ENCODE assay signal across 22 cellular contexts in the genomic region with DNA sequence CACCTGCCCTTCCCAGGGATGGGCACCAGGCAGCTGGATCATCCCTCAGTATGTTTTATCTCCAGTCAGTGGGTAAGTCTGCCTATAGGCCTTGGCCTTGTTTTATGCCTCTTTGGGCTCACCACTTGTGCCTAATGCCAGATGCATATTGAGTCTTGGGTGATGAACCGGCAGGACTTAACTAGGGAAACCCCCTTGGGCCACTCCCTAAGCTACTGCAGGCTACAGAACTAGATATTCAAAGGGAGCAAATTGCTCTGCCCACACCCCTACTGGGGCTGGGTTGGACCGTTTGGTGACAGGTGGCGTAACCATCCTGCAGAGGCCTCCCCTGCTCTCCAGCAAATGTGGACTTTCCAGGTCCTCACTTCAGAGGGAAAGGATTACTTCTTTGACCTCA.
"Had no signal": no experiment of that assay in that cellular context is flagged by ENCODE, and none has a peak within 500 bp of the region (broad histone marks: within the 10 kb centered on the region; RNA-seq: fewer than 3 reads in every experiment).

No MANE protein-coding gene starts in this region.

- ATAC-seq: stimulated activated naive CD8-positive, alpha-beta T cell treated with anti-CD3 and anti-CD28 coated beads, Interleukin-15, amount 100 ng/mL, for 72 hours; T-cell had no signal

- H3K4me3 ChIP-seq: colonic mucosa, hepatocyte, transverse colon had no signal

- H3K27ac ChIP-seq: colonic mucosa, transverse colon, WERI-Rb-1 had no signal

- H3K36me3 ChIP-seq: colonic mucosa, transverse colon, WERI-Rb-1 had no signal

- H3K27me3 ChIP-seq: colonic mucosa, hepatocyte, transverse colon had no signal

- H3K4me1 ChIP-seq: colonic mucosa, transverse colon had no signal

- H3K9me3 ChIP-seq: colonic mucosa, transverse colon had no signal

- DNase-seq: activated CD4-positive, alpha-beta T cell treated with anti-CD3 and anti-CD28 coated beads for 1 hour; activated CD4-positive, alpha-beta T cell treated with anti-CD3 and anti-CD28 coated beads, Interleukin-2, amount 50 U/mL, for 4 hours; activated CD8-positive, alpha-beta memory T cell treated with anti-CD3 and anti-CD28 coated beads for 24 hours; activated effector memory CD4-positive, alpha-beta T cell treated with Interleukin-2 at 50 U/mL for 16 hours; activated naive CD4-positive, alpha-beta T cell treated with anti-CD3 and anti-CD28 coated beads for 36 hours; activated naive CD8-positive, alpha-beta T cell treated with anti-CD3 and anti-CD28 coated beads, Interleukin-2, amount 10 ng/mL, durations not matched to agents 7 days and 5 days; activated T-cell treated with anti-CD3 and anti-CD28 coated beads, Interleukin-2, amount 50 U/mL, for 48 hours; amniotic stem cell; colonic mucosa; foreskin melanocyte; glutamatergic neuron; immature natural killer cell; kidney glomerular epithelial cell; mesenchymal stem cell; naive B cell; small intestine; stimulated activated CD4-positive, alpha-beta T cell treated with anti-CD3 and anti-CD28 coated beads, Interleukin-2, amount 100 ng/mL, for 24 hours; stimulated activated naive CD8-positive, alpha-beta T cell treated with anti-CD3 and anti-CD28 coated beads, Interleukin-15, amount 100 ng/mL, for 72 hours; T-cell; transverse colon; WERI-Rb-1 had no signal
